Comparison of ENCODE assay signal across 9 cellular contexts in genomic region chr13:51844862-51845573, GRCh38. TPM values are rescaled to one million over a fixed set of nuclear protein-coding genes. Genes with fewer than 3 reads are reported as not detected.
DNase-seq lines count a peak whose midpoint lies in the region; ATAC-seq and TF ChIP-seq lines count a peak whose summit lies in the region.
"Had no signal": no experiment of that assay in that cellular context is flagged by ENCODE, and none has a peak within 500 bp of the region (broad histone marks: within the 10 kb centered on the region; RNA-seq: fewer than 3 reads in every experiment).

TMEM272 (minus strand) TSS chr13:51845177; CDS start chr13:51838530, 6,647 bp downstream.

- no peaks in the 10 kb centered on the region for H3K36me3 Mint-ChIP-seq in activated naive CD4-positive, alpha-beta T cell treated with anti-CD3 and anti-CD28 coated beads for 36 hours (ENCODE audit: low read depth)

- TF ChIP-seq POLR2A in ovary (IDR thresholded peaks at IDR 0.05): no peak

- ATAC-seq in HG02588 (IDR thresholded peaks at IDR 0.05; ENCODE audit: unreplicated experiment): peak; percentile 71
- ATAC-seq in PC-3: 0 out of 2 replicates have a peak, but pooled peaks have one; percentile 19
- ATAC-seq in HG03196 (IDR thresholded peaks at IDR 0.05; ENCODE audit: unreplicated experiment): no peak
- ATAC-seq in HG03571 (IDR thresholded peaks at IDR 0.05; ENCODE audit: unreplicated experiment): no peak

- 0 out of 2 replicates have a peak within 1 kb of the TSS, but pooled peaks have one; percentile 30 for H2AFZ ChIP-seq in PC-3 (ENCODE audit: low read length)

- H3K4me1 Mint-ChIP-seq in activated naive CD4-positive, alpha-beta T cell treated with anti-CD3 and anti-CD28 coated beads for 36 hours (ENCODE audit: low read depth): peaks cover 17% of the 10 kb centered on the region

- CTCF ChIA-PET in PC-3 (lab: Charles Lee): interaction anchor here (0.6 kb wide), 1 partner anchor 16 kb away, joined by 3 read pairs; no protein-coding TSS in a partner anchor
- CTCF ChIA-PET in activated naive CD4-positive, alpha-beta T cell treated with anti-CD3 and anti-CD28 coated beads for 36 hours (lab: Charles Lee): interaction anchor here (0.8 to 3.2 kb wide), 14 partner anchors 10 to 282 kb away, joined by 3 to 33 read pairs (median 4); no protein-coding TSS in a partner anchor

- H3K4me3 Mint-ChIP-seq in activated naive CD4-positive, alpha-beta T cell treated with anti-CD3 and anti-CD28 coated beads for 36 hours: peak within 1 kb of the TSS; percentile 47

- no peaks in the 10 kb centered on the region for H3K27me3 ChIP-seq in PC-3 (ENCODE audit: low read length)
- H3K27me3 ChIP-seq in ovary: no peaks in the 10 kb centered on the region

- H3K27ac ChIP-seq in PC-3 (ENCODE audit: low read length): no peak within 1 kb of the TSS
- no peak within 1 kb of the TSS for H3K27ac ChIP-seq in ovary

- no peak within 1 kb of the TSS for H3K4me2 ChIP-seq in PC-3 (ENCODE audit: low read length)

- H3K4me3 ChIP-seq in PC-3 (ENCODE audit: low read length) (no peak within 1 kb of the TSS), ovary (peak within 1 kb of the TSS; percentile 19)

- H3K9me3 ChIP-seq in PC-3 (ENCODE audit: low read length) (no peaks in the 10 kb centered on the region), ovary (no peaks in the 10 kb centered on the region)

- TF ChIP-seq EP300 in ovary (IDR thresholded peaks at IDR 0.05): no peak

- no TSS peak for BruUV-seq in PC-3 (replicated peaks; lab: Mats Ljungman, UMichigan)

- H3K36me3 ChIP-seq in PC-3 (ENCODE audit: low read depth, low read length) (no peaks in the 10 kb centered on the region; the same call in 1 of the 2 replicates), ovary (no peaks in the 10 kb centered on the region)

- H3K9me2 ChIP-seq in PC-3 (replicated peaks; ENCODE audit: low read length): no peaks in the 10 kb centered on the region

- no peak within 1 kb of the TSS for H3K27ac Mint-ChIP-seq in activated naive CD4-positive, alpha-beta T cell treated with anti-CD3 and anti-CD28 coated beads for 36 hours

- peak; percentile 10 for DNase-seq in DMS153 (lab: John Stamatoyannopoulos, UW)
- DNase-seq in PC-3: peak; percentile 34
- DNase-seq in activated naive CD4-positive, alpha-beta T cell treated with anti-CD3 and anti-CD28 coated beads for 36 hours: peak; percentile 63
- DNase-seq in glomerular visceral epithelial cell (ENCODE audit: extremely low spot score): peak; percentile 69
- peak; percentile 33 to 78 (median 56) for DNase-seq in ovary

- WGBS in ovary, 3 donors: 24 to 30% (median 28%) methylated on average over 20 of the region's 20 CpGs

- H4K20me1 ChIP-seq in PC-3 (ENCODE audit: low read length): no peaks in the 10 kb centered on the region

- H3F3A ChIP-seq in PC-3 (ENCODE audit: low read length, unreplicated experiment): no peaks in the 10 kb centered on the region

- intact Hi-C loops in PC-3 (cut with micrococcal nuclease): no loop called here
- intact Hi-C loops in activated naive CD4-positive, alpha-beta T cell treated with anti-CD3 and anti-CD28 coated beads for 36 hours (cut with micrococcal nuclease): loop anchor here (1.0 kb wide), 1 partner anchor 282 kb away; no protein-coding TSS in a partner anchor
- intact Hi-C loops in ovary (cut with DNase I): no loop called here

- TF ChIP-seq CTCF in PC-3 (conservative IDR thresholded peaks at IDR 0.05; ENCODE audit: low read depth, low read length) (peak; percentile 71), ovary (IDR thresholded peaks at IDR 0.05) (peak; percentile 47 to 68 (median 48))

- H3K4me1 ChIP-seq in PC-3 (ENCODE audit: insufficient read depth, low read length): peaks cover 18% of the 10 kb centered on the region
- H3K4me1 ChIP-seq in ovary (ENCODE audit: insufficient read depth): peaks cover 2% of the 10 kb centered on the region

- peaks cover 6% of the 10 kb centered on the region for H3K27me3 Mint-ChIP-seq in activated naive CD4-positive, alpha-beta T cell treated with anti-CD3 and anti-CD28 coated beads for 36 hours (ENCODE audit: low read depth)

- POLR2A ChIA-PET in PC-3 (lab: Charles Lee; ENCODE audit: unreplicated experiment): no interaction called here

- no peak within 1 kb of the TSS for H3K9ac ChIP-seq in PC-3 (ENCODE audit: low read length)

- H3K9me3 Mint-ChIP-seq in activated naive CD4-positive, alpha-beta T cell treated with anti-CD3 and anti-CD28 coated beads for 36 hours: no peaks in the 10 kb centered on the region

- no peaks in the 10 kb centered on the region for H3K79me2 ChIP-seq in PC-3 (ENCODE audit: low read length)

RNA-seq across cellular contexts. Expression of gene TMEM272, which starts in this region (rescaled TPM):
- total RNA-seq in PC-3 (2014; rRNA removed) (0.06 and 0.07 TPM in 2 replicates), ovary (under 1 TPM in 6 of 7 donors, not detected in 1; 0.05 to 0.28 (median 0.12) TPM)
- total RNA-seq in activated naive CD4-positive, alpha-beta T cell treated with anti-CD3 and anti-CD28 coated beads for 36 hours: under 1 TPM; 0.41 to 0.42 TPM
- polyA plus RNA-seq in ovary: under 1 TPM in 1 of 2 donors, not detected in 1; 0.07 TPM
- total RNA-seq: urinary bladder had no signal
- polyA plus RNA-seq: urinary bladder had no signal

Comparison
In these comparisons a context has a peak if more than half of its experiments do, and no peak if none do; other contexts are left out.
1. Peak in DNase-seq and ATAC-seq in PC-3; RNA of the gene not detected or under 1 TPM.
2. Peak in DNase-seq in activated naive CD4-positive, alpha-beta T cell treated with anti-CD3 and anti-CD28 coated beads for 36 hours; RNA of the gene not detected or under 1 TPM.
3. Peak in DNase-seq and H3K4me3 ChIP-seq in ovary; RNA of the gene not detected or under 1 TPM.
4. DNase-seq: peak in every context shown above with its lines; median percentile 69 in glomerular visceral epithelial cell; 63 in activated naive CD4-positive, alpha-beta T cell treated with anti-CD3 and anti-CD28 coated beads for 36 hours; 56 in ovary; 34 in PC-3; 10 in DMS153.